ENCODE assay signal across 10 cellular contexts in genomic region chr12:109264095-109264942, GRCh38. TPM values are rescaled to one million over a fixed set of nuclear protein-coding genes. Genes with fewer than 3 reads are reported as not detected.
DNase-seq lines count a peak whose midpoint lies in the region; ATAC-seq lines count a peak whose summit lies in the region.
"Had no signal": no experiment of that assay in that cellular context is flagged by ENCODE, and none has a peak within 500 bp of the region (broad histone marks: within the 10 kb centered on the region; RNA-seq: fewer than 3 reads in every experiment).

No MANE protein-coding gene starts in this region.

- H3K27me3 Mint-ChIP-seq in central memory CD8-positive, alpha-beta T cell = no peaks in the 10 kb centered on the region
- H3K27me3 Mint-ChIP-seq: CD8-positive, alpha-beta memory T cell had no signal

- no peak for ATAC-seq in central memory CD8-positive, alpha-beta T cell (replicated peaks; ENCODE audit: extremely low read depth, poor library complexity, severe bottlenecking)
- ATAC-seq in left lobe of liver (peak; percentile 70), HG02763 (IDR thresholded peaks at IDR 0.05; ENCODE audit: unreplicated experiment) (no peak)

- DNase-seq in NK-92 treated with Interleukin-12 subunit alpha and Interleukin-12 subunit beta, amount 100 ng/mL, for 24 hours (lab: John Stamatoyannopoulos, UW) = peak; percentile 59
- DNase-seq in NK-92 (lab: John Stamatoyannopoulos, UW; ENCODE audit: unreplicated experiment) (no peak), NCI-H1105 (lab: John Stamatoyannopoulos, UW) (peak; percentile 76), T follicular helper cell (ENCODE audit: low read depth) (peak; percentile 4), left lobe of liver (ENCODE audit: low spot score) (peak; percentile 64)
- no peak for DNase-seq in central memory CD8-positive, alpha-beta T cell (ENCODE audit: low spot score in 2 of 2)
- peak; percentile 35 to 40 for DNase-seq in stimulated activated CD8-positive, alpha-beta memory T cell treated with anti-CD3 and anti-CD28 coated beads, Interleukin-2, amount 100 ng/mL, for 48 hours (ENCODE audit: low read depth in 2 of 2)

- H3K27ac Mint-ChIP-seq in central memory CD8-positive, alpha-beta T cell (ENCODE audit: low read depth) = peak overlapping the region; percentile 50

- H3K9me3 Mint-ChIP-seq in central memory CD8-positive, alpha-beta T cell = no peaks in the 10 kb centered on the region
- H3K9me3 Mint-ChIP-seq: CD8-positive, alpha-beta memory T cell had no signal

- H3K4me1 Mint-ChIP-seq in central memory CD8-positive, alpha-beta T cell = no peaks in the 10 kb centered on the region
- H3K4me1 Mint-ChIP-seq: CD8-positive, alpha-beta memory T cell had no signal

- H3K36me3 Mint-ChIP-seq in central memory CD8-positive, alpha-beta T cell (ENCODE audit: insufficient read depth) = peaks cover 5% of the 10 kb centered on the region

- no peak overlapping the region for H3K4me3 Mint-ChIP-seq in central memory CD8-positive, alpha-beta T cell

RNA-seq across cellular contexts. Expression of gene FOXN4, which starts 44.8 kb away (rescaled TPM):
- 0.10 TPM for total RNA-seq in left lobe of liver
- total RNA-seq: CD8-positive, alpha-beta memory T cell; dermis microvascular lymphatic vessel endothelial cell had no signal

Comparison
In these comparisons a context has a peak if more than half of its experiments do, and no peak if none do; other contexts are left out.
1. DNase-seq: peak in NK-92 treated with Interleukin-12 subunit alpha and Interleukin-12 subunit beta, amount 100 ng/mL, for 24 hours (single experiment), NCI-H1105 (single experiment), T follicular helper cell (single experiment), left lobe of liver (single experiment) and stimulated activated CD8-positive, alpha-beta memory T cell treated with anti-CD3 and anti-CD28 coated beads, Interleukin-2, amount 100 ng/mL, for 48 hours (2 of 2); none in NK-92 (single experiment) and central memory CD8-positive, alpha-beta T cell (0 of 2).